ENCODE assay signal across 8 cellular contexts in genomic region chr6:36441307-36441894, GRCh38. TPM values are rescaled to one million over a fixed set of nuclear protein-coding genes. Genes with fewer than 3 reads are reported as not detected.
DNase-seq lines count a peak whose midpoint lies in the region; ATAC-seq and TF ChIP-seq lines count a peak whose summit lies in the region.

No MANE protein-coding gene starts in this region.

- DNase-seq in GF-D8 (lab: John Stamatoyannopoulos, UW) (peak; percentile 94), NCI-H146 (lab: John Stamatoyannopoulos, UW) (peak; percentile 94), T-helper 17 cell (peak; percentile 45 to 70 (median 50)), anterior cingulate cortex (lab: John Stamatoyannopoulos, UW) (peak; percentile 5 to 92 (median 72)), right atrium auricular region (ENCODE audit: low spot score) (peak; percentile 99), putamen (ENCODE audit: low spot score) (peak; percentile 88), uterus (peak; percentile 93 to 96)

- H3K27ac ChIP-seq in right atrium auricular region = peak overlapping the region; percentile 98
- H3K27ac ChIP-seq in uterus = peak overlapping the region; percentile 99

- TF ChIP-seq POLR2A in uterus (IDR thresholded peaks at IDR 0.05) = peak; percentile 49 to 86

- peak overlapping the region; percentile 96 for H3K27ac Mint-ChIP-seq in T-helper 17 cell

- ATAC-seq in HG02610 (IDR thresholded peaks at IDR 0.05; ENCODE audit: unreplicated experiment) (peak; percentile 75), T-helper 17 cell (peak; percentile 71)

- intact Hi-C loops in uterus (cut with DNase I; ENCODE audit: low total_unique reads) = no loop called here

- no peaks in the 10 kb centered on the region for H3K27me3 Mint-ChIP-seq in T-helper 17 cell

- TF ChIP-seq CTCF in right atrium auricular region (IDR thresholded peaks at IDR 0.05) (no peak), uterus (IDR thresholded peaks at IDR 0.05) (peak in 1 of 4 experiments; percentile 4)

- H3K4me3 Mint-ChIP-seq in T-helper 17 cell = peak overlapping the region; percentile 45

- H3K9me3 ChIP-seq in T-helper 17 cell (ENCODE audit: control insufficient read depth, low read length, poor library complexity, severe bottlenecking) (no peaks in the 10 kb centered on the region), right atrium auricular region (no peaks in the 10 kb centered on the region), uterus (no peaks in the 10 kb centered on the region)

- H3K36me3 Mint-ChIP-seq in T-helper 17 cell (ENCODE audit: low read depth) = no peaks in the 10 kb centered on the region

- H3K4me1 Mint-ChIP-seq in T-helper 17 cell = peaks cover 27% of the 10 kb centered on the region

- H3K4me3 ChIP-seq in right atrium auricular region = no peak overlapping the region
- no peak overlapping the region for H3K4me3 ChIP-seq in uterus

- H3K36me3 ChIP-seq in right atrium auricular region = no peaks in the 10 kb centered on the region
- H3K36me3 ChIP-seq in uterus = no peaks in the 10 kb centered on the region

- H3K27me3 ChIP-seq in right atrium auricular region = no peaks in the 10 kb centered on the region
- H3K27me3 ChIP-seq in uterus = no peaks in the 10 kb centered on the region

- H3K4me1 ChIP-seq in right atrium auricular region (peaks cover 0 to 35% of the 10 kb centered on the region in 2 donors), uterus (peaks cover 8 to 12% of the 10 kb centered on the region in 2 donors)

RNA-seq across cellular contexts. Expression of gene PXT1, which starts 1.3 kb away (rescaled TPM):
- under 1 TPM; 0.30 to 0.60 TPM for total RNA-seq in T-helper 17 cell
- total RNA-seq in right atrium auricular region = under 1 TPM in 1 of 2 donors, not detected in 1; 0.24 TPM
- not detected for total RNA-seq in uterus

RNA-seq across cellular contexts. Expression of gene KCTD20, which starts 1.4 kb away (rescaled TPM):
- total RNA-seq in T-helper 17 cell (10 to 100 TPM; 31.3 to 54.1 TPM), right atrium auricular region (10 to 100 TPM; 26.3 to 34.5 TPM), uterus (100 to 1,000 TPM in 1 of 4 donors, 10 to 100 TPM in 3; 31.0 to 130 (median 46.4) TPM)

RNA-seq across cellular contexts. Expression of gene ETV7, which starts 53.9 kb away (rescaled TPM):
- 1 to 10 TPM in 1 of 2 donors, under 1 TPM in 1; 0.37 to 2.6 TPM for total RNA-seq in T-helper 17 cell
- total RNA-seq in right atrium auricular region = under 1 TPM; 0.33 to 0.43 TPM
- 1 to 10 TPM in 1 of 4 donors, not detected in 3; 1.3 TPM for total RNA-seq in uterus
